Comparison of ENCODE assay signal across 31 cellular contexts in genomic region chr5:154111214-154111613, GRCh38.
"Had no signal": no experiment of that assay in that cellular context is flagged by ENCODE, and none has a peak within 500 bp of the region (broad histone marks: within the 10 kb centered on the region; RNA-seq: fewer than 3 reads in every experiment).

No MANE protein-coding gene starts in this region.

- ATAC-seq: activated naive CD4-positive, alpha-beta T cell treated with anti-CD3 and anti-CD28 coated beads, Interleukin-2, amount 50 U/mL, for 72 hours; activated T-cell treated with anti-CD3 and anti-CD28 coated beads, Interleukin-2, amount 50 U/mL, for 72 hours; gastrocnemius medialis; heart left ventricle had no signal

- H3K27ac ChIP-seq: ascending aorta, breast epithelium, cardiac muscle cell, colonic mucosa, dorsolateral prefrontal cortex, esophagus muscularis mucosa, foreskin keratinocyte, gastrocnemius medialis, heart left ventricle had no signal

- H3K27me3 Mint-ChIP-seq: activated CD4-positive, alpha-beta memory T cell treated with anti-CD3 and anti-CD28 coated beads, Interleukin-2, amount 10 ng/mL, durations not matched to agents 7 days and 5 days; activated CD4-positive, alpha-beta T cell treated with anti-CD3 and anti-CD28 coated beads, Interleukin-2, amount 10 ng/mL, durations not matched to agents 7 days and 5 days; activated T-cell treated with anti-CD3 and anti-CD28 coated beads, Interleukin-2, amount 50 U/mL, for 24 hours had no signal

- H3K27ac Mint-ChIP-seq: activated CD4-positive, alpha-beta memory T cell treated with anti-CD3 and anti-CD28 coated beads, Interleukin-2, amount 10 ng/mL, durations not matched to agents 7 days and 5 days; activated CD4-positive, alpha-beta T cell treated with anti-CD3 and anti-CD28 coated beads, Interleukin-2, amount 10 ng/mL, durations not matched to agents 7 days and 5 days; activated naive CD4-positive, alpha-beta T cell treated with anti-CD3 and anti-CD28 coated beads, Interleukin-2, amount 10 ng/mL, durations not matched to agents 7 days and 5 days; activated naive CD4-positive, alpha-beta T cell treated with anti-CD3 and anti-CD28 coated beads, Interleukin-2, amount 50 U/mL, for 72 hours; activated T-cell treated with anti-CD3 and anti-CD28 coated beads, Interleukin-2, amount 50 U/mL, for 24 hours; activated T-cell treated with anti-CD3 and anti-CD28 coated beads, Interleukin-2, amount 50 U/mL, for 72 hours; dendritic cell treated with granulocyte-macrophage colony-stimulating factor and Interleukin-4, amounts not matched to agents 40 ng/mL and 50 ng/mL, for 4 days had no signal

- H3K9me3 Mint-ChIP-seq: activated CD4-positive, alpha-beta memory T cell treated with anti-CD3 and anti-CD28 coated beads, Interleukin-2, amount 10 ng/mL, durations not matched to agents 7 days and 5 days; activated CD4-positive, alpha-beta T cell treated with anti-CD3 and anti-CD28 coated beads, Interleukin-2, amount 10 ng/mL, durations not matched to agents 7 days and 5 days; activated naive CD4-positive, alpha-beta T cell treated with anti-CD3 and anti-CD28 coated beads, Interleukin-2, amount 10 ng/mL, durations not matched to agents 7 days and 5 days; activated naive CD4-positive, alpha-beta T cell treated with anti-CD3 and anti-CD28 coated beads, Interleukin-2, amount 50 U/mL, for 72 hours; activated naive CD8-positive, alpha-beta T cell treated with anti-CD3 and anti-CD28 coated beads, Interleukin-2, amount 10 ng/mL, durations not matched to agents 7 days and 5 days; activated T-cell treated with anti-CD3 and anti-CD28 coated beads, Interleukin-2, amount 50 U/mL, for 24 hours; activated T-cell treated with anti-CD3 and anti-CD28 coated beads, Interleukin-2, amount 50 U/mL, for 72 hours; brain; dendritic cell treated with granulocyte-macrophage colony-stimulating factor and Interleukin-4, amounts not matched to agents 40 ng/mL and 50 ng/mL, for 4 days had no signal

- H3K9me3 ChIP-seq: ascending aorta, breast epithelium, colonic mucosa, esophagus muscularis mucosa, gastrocnemius medialis, heart left ventricle had no signal

- DNase-seq: activated CD4-positive, alpha-beta memory T cell treated with anti-CD3 and anti-CD28 coated beads, Interleukin-2, amount 10 ng/mL, durations not matched to agents 7 days and 5 days; activated CD4-positive, alpha-beta T cell treated with anti-CD3 and anti-CD28 coated beads for 1 hour; activated CD4-positive, alpha-beta T cell treated with anti-CD3 and anti-CD28 coated beads for 4 hours; activated CD4-positive, alpha-beta T cell treated with anti-CD3 and anti-CD28 coated beads, Interleukin-2, amount 10 ng/mL, durations not matched to agents 7 days and 5 days; activated CD4-positive, alpha-beta T cell treated with anti-CD3 and anti-CD28 coated beads, Interleukin-2, amount 50 U/mL, for 4 hours; activated CD8-positive, alpha-beta memory T cell treated with anti-CD3 and anti-CD28 coated beads, Interleukin-2, amount 50 U/mL, for 48 hours; activated gamma-delta T cell; activated naive CD4-positive, alpha-beta T cell; activated naive CD4-positive, alpha-beta T cell treated with anti-CD3 and anti-CD28 coated beads, Interleukin-2, amount 10 ng/mL, durations not matched to agents 7 days and 5 days; activated naive CD8-positive, alpha-beta T cell treated with anti-CD3 and anti-CD28 coated beads, Interleukin-2, amount 10 ng/mL, durations not matched to agents 7 days and 5 days; activated T-cell treated with anti-CD3 and anti-CD28 coated beads for 4 hours; activated T-cell treated with anti-CD3 and anti-CD28 coated beads, Interleukin-2, amount 50 U/mL, for 24 hours; activated T-cell treated with anti-CD3 and anti-CD28 coated beads, Interleukin-2, amount 50 U/mL, for 72 hours; central memory CD4-positive, alpha-beta T cell; cerebellar nuclear complex; colonic mucosa; dorsolateral prefrontal cortex; effector memory CD4-positive, alpha-beta T cell; erythroblast; gastrocnemius medialis; glutamatergic neuron; heart left ventricle; T-helper 2 cell had no signal

- H3K4me1 ChIP-seq: ascending aorta, breast epithelium, colonic mucosa, esophagus muscularis mucosa, foreskin keratinocyte, gastrocnemius medialis had no signal

- H3K27me3 ChIP-seq: ascending aorta, breast epithelium, colonic mucosa, dorsolateral prefrontal cortex, esophagus muscularis mucosa, gastrocnemius medialis, heart left ventricle had no signal

- H3K4me3 ChIP-seq: ascending aorta, breast epithelium, cardiac muscle cell, colonic mucosa, dorsolateral prefrontal cortex, esophagus muscularis mucosa, gastrocnemius medialis, heart left ventricle had no signal

- H3K36me3 ChIP-seq: ascending aorta, breast epithelium, cardiac muscle cell, colonic mucosa, esophagus muscularis mucosa, gastrocnemius medialis, heart left ventricle had no signal

- H3K4me3 Mint-ChIP-seq: activated CD4-positive, alpha-beta memory T cell treated with anti-CD3 and anti-CD28 coated beads, Interleukin-2, amount 10 ng/mL, durations not matched to agents 7 days and 5 days; activated CD4-positive, alpha-beta T cell treated with anti-CD3 and anti-CD28 coated beads, Interleukin-2, amount 10 ng/mL, durations not matched to agents 7 days and 5 days; activated naive CD4-positive, alpha-beta T cell treated with anti-CD3 and anti-CD28 coated beads, Interleukin-2, amount 10 ng/mL, durations not matched to agents 7 days and 5 days; activated naive CD8-positive, alpha-beta T cell treated with anti-CD3 and anti-CD28 coated beads, Interleukin-2, amount 10 ng/mL, durations not matched to agents 7 days and 5 days; activated T-cell treated with anti-CD3 and anti-CD28 coated beads, Interleukin-2, amount 50 U/mL, for 24 hours; activated T-cell treated with anti-CD3 and anti-CD28 coated beads, Interleukin-2, amount 50 U/mL, for 72 hours; dendritic cell treated with granulocyte-macrophage colony-stimulating factor and Interleukin-4, amounts not matched to agents 40 ng/mL and 50 ng/mL, for 4 days had no signal

- H3K36me3 Mint-ChIP-seq: activated naive CD4-positive, alpha-beta T cell treated with anti-CD3 and anti-CD28 coated beads, Interleukin-2, amount 10 ng/mL, durations not matched to agents 7 days and 5 days; activated naive CD4-positive, alpha-beta T cell treated with anti-CD3 and anti-CD28 coated beads, Interleukin-2, amount 50 U/mL, for 72 hours; activated naive CD8-positive, alpha-beta T cell treated with anti-CD3 and anti-CD28 coated beads, Interleukin-2, amount 10 ng/mL, durations not matched to agents 7 days and 5 days; brain had no signal

- H3K4me1 Mint-ChIP-seq: activated CD4-positive, alpha-beta memory T cell treated with anti-CD3 and anti-CD28 coated beads, Interleukin-2, amount 10 ng/mL, durations not matched to agents 7 days and 5 days had no signal
